27 cellular contexts compared by ENCODE assay signal in the genomic region with DNA sequence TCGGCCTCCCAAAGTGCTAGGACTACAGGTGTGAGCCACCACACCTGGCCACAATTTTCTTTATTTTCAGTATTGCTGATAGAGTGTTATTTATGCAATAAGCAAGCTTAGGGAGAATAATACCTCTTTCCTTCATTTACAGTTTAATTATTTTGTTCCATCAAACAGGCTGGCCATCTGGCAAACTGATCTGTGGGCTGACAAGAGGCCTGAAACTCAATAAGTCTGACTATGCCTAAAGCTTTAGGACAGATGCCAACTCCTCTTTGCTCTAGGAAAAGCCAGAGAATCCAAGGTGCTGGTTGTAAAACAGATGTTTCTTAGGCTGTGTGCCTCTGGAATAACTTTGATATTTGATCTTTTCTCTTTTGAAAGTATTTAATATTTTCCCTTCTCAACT.
"Had no signal": no experiment of that assay in that cellular context is flagged by ENCODE, and none has a peak within 500 bp of the region (broad histone marks: within the 10 kb centered on the region; RNA-seq: fewer than 3 reads in every experiment).

No MANE protein-coding gene starts in this region.

- ATAC-seq: activated CD8-positive, alpha-beta T cell treated with anti-CD3 and anti-CD28 coated beads, Interleukin-2, amount 10 ng/mL, durations not matched to agents 7 days and 5 days; activated naive CD4-positive, alpha-beta T cell treated with anti-CD3 and anti-CD28 coated beads, Interleukin-2, amount 50 U/mL, for 72 hours; activated naive CD8-positive, alpha-beta T cell treated with anti-CD3 and anti-CD28 coated beads, Interleukin-2, amount 50 U/mL, for 24 hours; body of pancreas; Right ventricle myocardium inferior; T-helper 17 cell; WTC11 had no signal

- H3K27ac ChIP-seq: ascending aorta, body of pancreas, KMS-11 had no signal

- H3K9me3 ChIP-seq: ascending aorta, body of pancreas had no signal

- H3K4me2 ChIP-seq: KMS-11 had no signal

- H3K4me3 ChIP-seq: ascending aorta, body of pancreas had no signal

- DNase-seq: activated CD4-positive, alpha-beta T cell treated with anti-CD3 and anti-CD28 coated beads for 48 hours; activated CD4-positive, alpha-beta T cell treated with anti-CD3 and anti-CD28 coated beads, Interleukin-2, amount 50 U/mL, for 4 hours; activated CD4-positive, CD25-positive, alpha-beta regulatory T cell treated with anti-CD3 and anti-CD28 coated beads, Interleukin-2, amount 50 U/mL, for 72 hours; activated CD8-positive, alpha-beta memory T cell treated with anti-CD3 and anti-CD28 coated beads, Interleukin-2, amount 50 U/mL, for 48 hours; activated CD8-positive, alpha-beta T cell treated with anti-CD3 and anti-CD28 coated beads, Interleukin-2, amount 10 ng/mL, durations not matched to agents 7 days and 5 days; activated effector memory CD4-positive, alpha-beta T cell treated with anti-CD3 and anti-CD28 coated beads, Interleukin-2, amount 50 U/mL, for 16 hours; activated naive CD4-positive, alpha-beta T cell treated with Interleukin-2 at 50 U/mL for 16 hours; activated naive CD8-positive, alpha-beta T cell treated with anti-CD3 and anti-CD28 coated beads, Interleukin-2, amount 50 U/mL, for 24 hours; activated T-cell treated with anti-CD3 and anti-CD28 coated beads, Interleukin-2, amount 50 U/mL, for 1 hour; amniotic stem cell; body of pancreas; central memory CD4-positive, alpha-beta T cell; NCI-H1092; NCI-H1417; NCI-H1930; NCI-H345; NCI-H510A treated with DMSO at 0.1 percent for 48 hours; NCI-H748 treated with DMSO at 0.1 percent for 48 hours; RPMI8226; T-helper 17 cell; T-helper 9 cell had no signal

- H3K36me3 ChIP-seq: ascending aorta had no signal

- H3K27me3 ChIP-seq: ascending aorta, body of pancreas had no signal

- H3K4me1 ChIP-seq: ascending aorta had no signal

- H3K9ac ChIP-seq: KMS-11 had no signal

- FAIRE-seq: bronchial epithelial cell had no signal
